Comparison of ENCODE assay signal across 10 cellular contexts in the genomic region with DNA sequence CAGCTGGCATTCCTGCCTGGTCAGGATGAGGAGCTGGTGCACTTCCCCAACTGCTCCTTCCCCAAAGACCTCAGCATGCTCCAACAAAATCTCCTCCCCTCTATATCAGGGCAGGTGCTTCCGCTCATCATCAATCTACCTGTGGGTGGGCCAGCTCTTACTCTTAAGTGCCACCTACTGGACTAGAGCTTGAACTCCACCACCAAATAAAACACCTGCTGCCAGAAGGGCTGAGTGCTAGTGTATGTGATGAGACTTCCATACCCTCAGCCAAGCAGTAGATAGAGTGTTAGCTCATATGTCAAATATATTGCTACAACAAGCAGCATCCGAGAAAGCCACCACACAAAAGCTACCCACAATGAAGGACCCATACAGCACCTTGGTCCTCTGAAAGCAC.
DNase-seq lines count a peak whose midpoint lies in the region; ATAC-seq and TF ChIP-seq lines count a peak whose summit lies in the region.
"Had no signal": no experiment of that assay in that cellular context is flagged by ENCODE, and none has a peak within 500 bp of the region (broad histone marks: within the 10 kb centered on the region; RNA-seq: fewer than 3 reads in every experiment).

No MANE protein-coding gene starts in this region.

- H3K27ac ChIP-seq in heart right ventricle, result no peak overlapping the region

- peaks cover 0 to 50% (median 30%) of the 10 kb centered on the region in 11 donors for H3K9me3 ChIP-seq in heart right ventricle
- peaks cover 49% of the 10 kb centered on the region for H3K9me3 ChIP-seq in Loucy (ENCODE audit: insufficient read depth, low read depth, low read length)

- H3K36me3 ChIP-seq in heart right ventricle, result no peaks in the 10 kb centered on the region
- peaks cover 4% of the 10 kb centered on the region for H3K36me3 ChIP-seq in Loucy (ENCODE audit: insufficient read depth, low read length)

- no peaks in the 10 kb centered on the region for H4K20me1 ChIP-seq in Loucy (ENCODE audit: insufficient read depth, low read length, poor library complexity, severe bottlenecking)

- H2AFZ ChIP-seq in Loucy (ENCODE audit: low read length), result no peak overlapping the region

- H3K4me1 Mint-ChIP-seq in type B pancreatic cell (ENCODE audit: unreplicated experiment), result peaks cover 5% of the 10 kb centered on the region

- peaks cover 2% of the 10 kb centered on the region for H3K27me3 Mint-ChIP-seq in type B pancreatic cell

- H3K27me3 ChIP-seq in heart right ventricle (no peaks in the 10 kb centered on the region), Loucy (ENCODE audit: insufficient read depth, low read length, poor library complexity, severe bottlenecking) (no peaks in the 10 kb centered on the region)

- DNase-seq in heart right ventricle (no peak), Right ventricle myocardium inferior (ENCODE audit: missing footprints) (no peak), erythroblast (lab: John Stamatoyannopoulos, UW) (peak; percentile 2 to 7), type B pancreatic cell (ENCODE audit: extremely low spot score, unreplicated experiment) (no peak)
- DNase-seq: activated CD4-positive, alpha-beta T cell treated with anti-CD3 and anti-CD28 coated beads, Interleukin-2, amount 50 U/mL, for 4 hours; stimulated activated CD4-positive, alpha-beta T cell treated with anti-CD3 and anti-CD28 coated beads, Interleukin-4, amount 100 ng/mL, for 1 hour had no signal

- intact Hi-C loops in heart right ventricle (cut with DNase I) (no loop called here), Right ventricle myocardium inferior (cut with DNase I) (no loop called here)

- peak in 5 of 9 donors; percentile 10 to 25 (median 14) for TF ChIP-seq CTCF in heart right ventricle (IDR thresholded peaks at IDR 0.05)
- TF ChIP-seq CTCF in Loucy (conservative IDR thresholded peaks at IDR 0.05; ENCODE audit: low read length), result peak; percentile 68
- TF ChIP-seq CTCF in type B pancreatic cell (conservative IDR thresholded peaks at IDR 0.05), result peak; percentile 43

- H3K4me3 ChIP-seq in heart right ventricle, result no peak overlapping the region
- H3K4me3 ChIP-seq in Loucy (ENCODE audit: low read length, poor library complexity, severe bottlenecking), result no peak overlapping the region

- H3K9me3 Mint-ChIP-seq in type B pancreatic cell, result peaks cover 13% of the 10 kb centered on the region

- H3K36me3 Mint-ChIP-seq in type B pancreatic cell, result peaks cover 3% of the 10 kb centered on the region

- no peak overlapping the region for H3K4me2 ChIP-seq in Loucy (ENCODE audit: low read depth, low read length, poor library complexity, severe bottlenecking)

- H3K4me1 ChIP-seq in heart right ventricle (peaks cover 0 to 4% (median 0%) of the 10 kb centered on the region in 9 donors), Loucy (ENCODE audit: insufficient read depth, low read length, poor library complexity, severe bottlenecking) (peaks cover 37% of the 10 kb centered on the region)

- H3K79me2 ChIP-seq in Loucy (ENCODE audit: insufficient read depth, low read length), result no peaks in the 10 kb centered on the region

- WGBS in heart right ventricle, 2 donors, result 94 to 95% methylated on average over 2 of the region's 2 CpGs

- no peak overlapping the region for H3K4me3 Mint-ChIP-seq in type B pancreatic cell

- H3K27ac Mint-ChIP-seq in type B pancreatic cell, result no peak overlapping the region

- no peak overlapping the region for H3K9ac ChIP-seq in Loucy (ENCODE audit: low read depth, low read length, poor library complexity, severe bottlenecking)

- ATAC-seq in heart right ventricle (no peak), Right ventricle myocardium inferior (no peak), HG02759 (IDR thresholded peaks at IDR 0.05; ENCODE audit: unreplicated experiment) (no peak), GM21737 (IDR thresholded peaks at IDR 0.05; ENCODE audit: unreplicated experiment) (no peak), GM18520 (IDR thresholded peaks at IDR 0.05; ENCODE audit: unreplicated experiment) (no peak)

- H3F3A ChIP-seq in Loucy (ENCODE audit: low read depth), result no peaks in the 10 kb centered on the region

- no peaks in the 10 kb centered on the region for H3K9me2 ChIP-seq in Loucy (replicated peaks; ENCODE audit: low read depth, low read length)

- no peak for TF ChIP-seq POLR2A in erythroblast (IDR thresholded peaks at IDR 0.05; ENCODE audit: low read length)

Comparison
In these comparisons a context has a peak if more than half of its experiments do, and no peak if none do; other contexts are left out.
1. DNase-seq: peak in erythroblast (2 of 2); none in heart right ventricle (0 of 2), Right ventricle myocardium inferior (single experiment) and type B pancreatic cell (single experiment).
2. CTCF ChIP-seq: peak in every context shown above with its lines; median percentile 68 in Loucy; 43 in type B pancreatic cell; 14 in heart right ventricle.